Comparison of ENCODE assay signal across 7 cellular contexts in genomic region chr9:35757527-35758275, GRCh38. TPM values are rescaled to one million over a fixed set of nuclear protein-coding genes. Genes with fewer than 3 reads are reported as not detected.
DNase-seq lines count a peak whose midpoint lies in the region; ATAC-seq lines count a peak whose summit lies in the region.

No MANE protein-coding gene starts in this region.

- H3K4me3 ChIP-seq in NT2/D1 (ENCODE audit: insufficient read length, low read depth) (peak overlapping the region; percentile 60), duodenal mucosa (ENCODE audit: low read depth in 1 of 2, low read length in 2 of 2) (peak overlapping the region; percentile 86 to 89), mucosa of rectum (ENCODE audit: low read length in 2 of 2) (peak overlapping the region; percentile 83 to 86)

- ATAC-seq in GM18511 (IDR thresholded peaks at IDR 0.05; ENCODE audit: unreplicated experiment) (peak; percentile 54), HG02610 (IDR thresholded peaks at IDR 0.05; ENCODE audit: unreplicated experiment) (peak; percentile 47), GM18873 (IDR thresholded peaks at IDR 0.05; ENCODE audit: low FRiP score, unreplicated experiment) (no peak)

- peaks cover 10% of the 10 kb centered on the region for H3K4me1 ChIP-seq in NT2/D1 (ENCODE audit: insufficient read depth, insufficient read length)
- peaks cover 18 to 24% of the 10 kb centered on the region in 2 donors for H3K4me1 ChIP-seq in duodenal mucosa (ENCODE audit: control insufficient read depth in 1 of 2, insufficient read depth in 2 of 2, low read length in 2 of 2)
- H3K4me1 ChIP-seq in mucosa of rectum (ENCODE audit: control insufficient read depth in 2 of 2, insufficient read depth in 2 of 2, low read length in 2 of 2), result peaks cover 10 to 19% of the 10 kb centered on the region in 2 donors

- DNase-seq in NT2/D1 (ENCODE audit: low read depth, low spot score) (peak; percentile 30), posterior vena cava (ENCODE audit: low spot score) (no peak)

- H3K9me3 ChIP-seq in NT2/D1 (ENCODE audit: insufficient read depth, low read length) (no peaks in the 10 kb centered on the region), duodenal mucosa (ENCODE audit: control insufficient read depth in 1 of 2, low read length in 2 of 2) (no peaks in the 10 kb centered on the region), mucosa of rectum (ENCODE audit: control insufficient read depth in 2 of 2, low read length in 2 of 2) (no peaks in the 10 kb centered on the region)

- H3K36me3 ChIP-seq in NT2/D1 (ENCODE audit: insufficient read depth, insufficient read length, low read length) (peaks cover 26% of the 10 kb centered on the region), duodenal mucosa (ENCODE audit: control insufficient read depth in 1 of 2, insufficient read depth in 2 of 2, low read length in 2 of 2) (peaks cover 16 to 18% of the 10 kb centered on the region in 2 donors), mucosa of rectum (ENCODE audit: control insufficient read depth in 2 of 2, insufficient read depth in 2 of 2, low read length in 2 of 2) (peaks cover 14 to 15% of the 10 kb centered on the region in 2 donors)

- intact Hi-C loops in posterior vena cava (cut with DNase I), result no loop called here

- H3K27ac ChIP-seq in duodenal mucosa (ENCODE audit: low read depth, low read length) (peak overlapping the region; percentile 81), mucosa of rectum (ENCODE audit: low read depth in 2 of 2, low read length in 2 of 2) (peak overlapping the region; percentile 86 to 92)

- peak overlapping the region; percentile 86 for H3K9ac ChIP-seq in NT2/D1 (ENCODE audit: insufficient read length, low read depth)
- peak overlapping the region; percentile 61 to 84 for H3K9ac ChIP-seq in duodenal mucosa (ENCODE audit: low read depth in 1 of 2, low read length in 2 of 2)
- peak overlapping the region; percentile 86 to 91 for H3K9ac ChIP-seq in mucosa of rectum (ENCODE audit: low read depth in 1 of 2, low read length in 2 of 2)

- H3K27me3 ChIP-seq in NT2/D1 (ENCODE audit: insufficient read depth, insufficient read length), result no peaks in the 10 kb centered on the region
- H3K27me3 ChIP-seq in duodenal mucosa (ENCODE audit: control insufficient read depth in 1 of 2, insufficient read depth in 2 of 2, low read length in 2 of 2), result no peaks in the 10 kb centered on the region
- H3K27me3 ChIP-seq in mucosa of rectum (ENCODE audit: control insufficient read depth in 2 of 2, insufficient read depth in 2 of 2, low read length in 2 of 2), result no peaks in the 10 kb centered on the region

RNA-seq across cellular contexts. Expression of gene MSMP, which starts 3.6 kb away (rescaled TPM):
- 1 to 10 TPM in 1 of 2 donors, not detected in 1; 1.7 TPM for total RNA-seq in posterior vena cava

RNA-seq across cellular contexts. Expression of gene RGP1, which starts 8.6 kb away (rescaled TPM):
- 10 to 100 TPM; 27.8 to 29.5 TPM for total RNA-seq in posterior vena cava

RNA-seq across cellular contexts. Expression of gene GBA2, which starts 8.7 kb away (rescaled TPM):
- 10 to 100 TPM; 50.1 to 57.7 TPM for total RNA-seq in posterior vena cava

RNA-seq across cellular contexts. Expression of gene CREB3, which starts 25.2 kb away (rescaled TPM):
- total RNA-seq in posterior vena cava, result 10 to 100 TPM; 41.7 to 53.0 TPM

RNA-seq across cellular contexts. Expression of gene TLN1, which starts 25.7 kb away (rescaled TPM):
- 100 to 1,000 TPM; 816 to 836 TPM for total RNA-seq in posterior vena cava
